11 cellular contexts compared by ENCODE assay signal in genomic region chr6:154408906-154409500, GRCh38. TPM values are rescaled to one million over a fixed set of nuclear protein-coding genes. Genes with fewer than 3 reads are reported as not detected.
A peak's percentile ranks its signal among the peaks of the same experiment; 100 is the strongest.
DNase-seq lines count a peak whose midpoint lies in the region; ATAC-seq, FAIRE-seq and TF ChIP-seq lines count a peak whose summit lies in the region.
"Had no signal": no experiment of that assay in that cellular context is flagged by ENCODE, and none has a peak within 500 bp of the region (broad histone marks: within the 10 kb centered on the region; RNA-seq: fewer than 3 reads in every experiment).

No MANE protein-coding gene starts in this region.

- POLR2A ChIA-PET in A549 (lab: Yijun Ruan, JAX) = no interaction called here

- H3K27ac ChIP-seq in A549 = peak overlapping the region in 1 of 2 experiments; percentile 94; a peak in 3 of 6 replicates

- peaks cover 66% of the 10 kb centered on the region for H3K4me1 ChIP-seq in A549

- no peaks in the 10 kb centered on the region for H3K9me3 ChIP-seq in A549

- H3K36me3 ChIP-seq in kidney epithelial cell (ENCODE audit: control insufficient read depth, insufficient read depth, low read length) = no peaks in the 10 kb centered on the region

- no peak for TF ChIP-seq POLR2A in A549 (IDR thresholded peaks at IDR 0.05; ENCODE audit: low read length)

- H3K4me2 ChIP-seq in A549 = 0 out of 3 replicates have a peak overlapping the region, but pooled peaks have one; percentile 9

- H3K27me3 ChIP-seq in kidney epithelial cell (ENCODE audit: control insufficient read depth, insufficient read depth, low read length) = no peaks in the 10 kb centered on the region

- peak; percentile 71 to 72; a peak in 5 of 6 replicates for ATAC-seq in A549
- ATAC-seq in GM21423 (IDR thresholded peaks at IDR 0.05; ENCODE audit: unreplicated experiment) = no peak
- ATAC-seq: activated naive CD8-positive, alpha-beta T cell treated with anti-CD3 and anti-CD28 coated beads, Interleukin-2, amount 50 U/mL, for 24 hours; stimulated activated effector memory CD8-positive, alpha-beta T cell treated with anti-CD3 and anti-CD28 coated beads, Interleukin-12 subunit alpha, Interleukin-12 subunit beta, amount 100 ng/mL, for 72 hours had no signal

- CTCF ChIA-PET in A549 (lab: Yijun Ruan, JAX) = interaction anchor here (0.7 to 3.1 kb wide), 7 partner anchors 14 to 442 kb away, joined by 3 to 17 read pairs (median 3); no protein-coding TSS in a partner anchor

- no peak for TF ChIP-seq EP300 in A549 (IDR thresholded peaks at IDR 0.05)

- H3K4me3 ChIP-seq in A549 (no peak overlapping the region), HFF-Myc (replicated peaks; ENCODE audit: low read depth, low read length) (no peak overlapping the region), kidney epithelial cell (ENCODE audit: low read depth, low read length) (no peak overlapping the region)

- FAIRE-seq in A549 (lab: Jason Lieb, UNC) = no peak

- TF ChIP-seq CTCF in A549 (IDR thresholded peaks at IDR 0.05) = peak; percentile 59
- TF ChIP-seq CTCF in HFF-Myc (IDR thresholded peaks at IDR 0.05; ENCODE audit: low read depth, low read length, missing control alignments) = peak; percentile 32
- peak; percentile 47 for TF ChIP-seq CTCF in kidney epithelial cell (IDR thresholded peaks at IDR 0.05; ENCODE audit: insufficient read depth, low read length, poor library complexity, severe bottlenecking)

- peak; percentile 70 to 73 for TF ChIP-seq RAD21 in A549 (conservative IDR thresholded peaks at IDR 0.05 in 1 of 2, IDR thresholded peaks at IDR 0.05 in 1 of 2)

- DNase-seq in A549 (ENCODE audit: low read depth in 1 of 2, low spot score in 1 of 2) (peak; percentile 43 to 55), HFF-Myc (ENCODE audit: extremely low read depth, low read depth) (no peak), astrocyte of the hippocampus (ENCODE audit: low read depth, low spot score) (peak; percentile 66), kidney epithelial cell (ENCODE audit: low read depth) (no peak), GM19238 (ENCODE audit: insufficient read length, low spot score) (no peak), NCI-H2081 treated with DMSO at 0.1 percent for 48 hours (lab: John Stamatoyannopoulos, UW) (no peak), EL (no peak)
- DNase-seq: activated naive CD8-positive, alpha-beta T cell treated with anti-CD3 and anti-CD28 coated beads, Interleukin-2, amount 50 U/mL, for 24 hours; natural killer cell had no signal

- 0% methylated on average over 4 of the region's 4 CpGs for WGBS in A549 (ENCODE audit: missing lambda C conversion rate)

TF ChIP-seq in A549, 52 proteins besides CTCF, POLR2A, EP300 and RAD21:
- TF ChIP-seq EHF (CRISPR knock-in tag; IDR thresholded peaks at IDR 0.05) (no peak), SMC3 (IDR thresholded peaks at IDR 0.05) (peak; percentile 65)

RNA-seq across cellular contexts. Expression of gene IPCEF1, which starts 52.4 kb away (rescaled TPM):
- polyA plus RNA-seq in A549 (2011; rRNA removed) (0.01 TPM in 1 of 2 replicates, not detected in the other), A549 (2017; fragmentation: RNase III; extraction: RNeasy Plus Mini Kit Qiagen cat#74134 plus additional on column Dnase treatment) (not detected in 3 replicates)
- not detected in 2 replicates for polyA plus RNA-seq in A549 (2012; cell fraction: cytosol; rRNA removed)
- polyA plus RNA-seq in A549 (2012; cell fraction: nucleus; rRNA removed) = 0.01 TPM in 2 replicates
- not detected in 2 replicates for polyA minus RNA-seq in A549 (2011; rRNA and poly(A)+ RNA removed)
- 0.34 and 1.0 TPM in 2 replicates for total RNA-seq in kidney epithelial cell

Comparison
In these comparisons a context has a peak if more than half of its experiments do, and no peak if none do; other contexts are left out.
1. DNase-seq: peak in A549 (2 of 2) and astrocyte of the hippocampus (single experiment); none in HFF-Myc (single experiment), kidney epithelial cell (single experiment), GM19238 (single experiment), NCI-H2081 treated with DMSO at 0.1 percent for 48 hours (single experiment) and EL (single experiment).
2. Peak in every context shown above with its lines, with median percentiles within 50 percentile points of each other: CTCF ChIP-seq.